Comparison of ENCODE assay signal across 7 cellular contexts in the genomic region with DNA sequence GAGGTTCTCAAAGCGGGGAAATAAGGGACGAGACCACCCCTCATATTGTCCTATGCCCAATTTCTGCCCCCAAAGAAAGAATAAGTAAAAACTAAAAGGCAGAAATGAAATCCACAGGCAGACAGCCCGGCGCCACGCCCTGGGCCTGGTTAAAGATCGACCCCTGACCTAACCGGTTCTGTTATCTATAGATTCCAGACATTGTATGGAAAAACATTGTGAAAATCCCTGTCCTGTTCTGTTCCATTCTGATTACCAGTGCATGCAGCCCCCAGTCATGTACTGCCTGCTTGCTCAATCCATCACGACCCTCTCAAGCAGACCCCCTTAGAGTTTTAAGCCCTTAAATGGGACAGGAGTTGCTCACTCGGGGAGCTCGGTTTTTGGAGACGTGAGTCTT. TPM values are rescaled to one million over a fixed set of nuclear protein-coding genes. Genes with fewer than 3 reads are reported as not detected.
"Had no signal": no experiment of that assay in that cellular context is flagged by ENCODE, and none has a peak within 500 bp of the region (broad histone marks: within the 10 kb centered on the region; RNA-seq: fewer than 3 reads in every experiment).

No MANE protein-coding gene starts in this region.

RNA-seq across cellular contexts. Expression of gene CRYGD, which starts 6.9 kb away (rescaled TPM):
- total RNA-seq: GM23248, H4, H9, HFFc6 had no signal
- polyA plus RNA-seq: GM23248 had no signal

RNA-seq across cellular contexts. Expression of gene CRYGC, which starts 12.2 kb away (rescaled TPM):
- total RNA-seq: GM23248, GM23338, H1, H4, H7, H9, HFFc6 had no signal
- polyA plus RNA-seq: GM23248, GM23338, H1 had no signal

RNA-seq across cellular contexts. Expression of gene CRYGB, which starts 28.6 kb away (rescaled TPM):
- total RNA-seq: GM23248, H1, H4, H9, HFFc6 had no signal
- polyA plus RNA-seq: GM23248 had no signal

RNA-seq across cellular contexts. Expression of gene CRYGA, which starts 46.0 kb away (rescaled TPM):
- total RNA-seq: GM23248, GM23338, H1, H4, H7, H9, HFFc6 had no signal
- polyA plus RNA-seq: GM23248, GM23338, H1 had no signal
